8 cellular contexts compared by ENCODE assay signal in the genomic region with DNA sequence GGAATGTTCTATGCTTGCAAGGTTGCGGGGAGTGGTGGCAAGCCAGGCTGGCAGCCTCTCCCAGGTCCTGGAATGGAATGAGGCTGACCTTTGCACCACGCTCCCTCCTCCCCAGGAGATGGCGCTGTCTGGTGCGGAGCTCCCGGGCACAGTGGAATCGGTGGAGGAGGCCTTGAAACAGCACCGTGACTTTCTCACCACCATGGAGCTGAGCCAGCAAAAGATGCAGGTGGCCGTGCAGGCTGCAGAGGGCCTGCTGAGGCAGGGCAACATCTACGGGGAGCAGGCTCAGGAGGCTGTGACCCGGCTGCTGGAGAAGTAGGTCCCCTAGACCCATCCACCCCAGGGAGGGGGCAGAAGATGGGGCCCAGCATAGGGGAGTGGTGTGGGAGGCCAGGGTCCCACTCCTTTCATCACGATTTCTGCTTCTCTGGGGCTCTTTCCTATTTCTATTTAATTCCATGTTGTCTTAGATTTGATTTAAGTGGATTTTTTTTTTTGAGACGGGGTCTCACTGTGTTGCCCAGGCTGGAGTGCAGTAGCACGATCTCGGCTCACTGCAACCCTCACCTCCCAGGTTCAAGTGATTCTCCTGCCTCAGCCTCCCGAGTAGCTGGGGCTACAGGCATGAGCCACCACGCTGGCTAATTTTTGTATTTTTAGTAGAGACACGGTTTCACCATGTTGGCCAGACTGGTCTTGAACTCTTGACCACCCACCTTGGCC. TPM values are rescaled to one million over a fixed set of nuclear protein-coding genes. Genes with fewer than 3 reads are reported as not detected.
A peak's percentile ranks its signal among the peaks of the same experiment; 100 is the strongest.
DNase-seq lines count a peak whose midpoint lies in the region; ATAC-seq and TF ChIP-seq lines count a peak whose summit lies in the region.

No MANE protein-coding gene starts in this region.

- no peaks in the 10 kb centered on the region; the same call in 1 of the 2 replicates for H3K27me3 ChIP-seq in BJ (ENCODE audit: control insufficient read depth, insufficient read depth, low read length)

- H3K36me3 ChIP-seq in BJ (ENCODE audit: control insufficient read depth, insufficient read depth, low read length) = no peaks in the 10 kb centered on the region

- H3K36me3 Mint-ChIP-seq in natural killer cell treated with Interleukin-12 subunit alpha and Interleukin-12 subunit beta and Interleukin-15 and Interleukin-18, amount 100 ng/mL, for 72 hours = no peaks in the 10 kb centered on the region

- TF ChIP-seq CTCF in BJ (IDR thresholded peaks at IDR 0.05; ENCODE audit: insufficient read depth, low read depth, low read length) = peak; percentile 70

- ATAC-seq in natural killer cell treated with Interleukin-12 subunit alpha and Interleukin-12 subunit beta and Interleukin-15 and Interleukin-18, amount 100 ng/mL, for 72 hours = peak; percentile 63 to 68
- no peak for ATAC-seq in GM18861 (IDR thresholded peaks at IDR 0.05; ENCODE audit: unreplicated experiment)
- ATAC-seq in GM19328 (IDR thresholded peaks at IDR 0.05; ENCODE audit: unreplicated experiment) = no peak

- H3K4me1 Mint-ChIP-seq in natural killer cell treated with Interleukin-12 subunit alpha and Interleukin-12 subunit beta and Interleukin-15 and Interleukin-18, amount 100 ng/mL, for 72 hours (ENCODE audit: low read depth in 2 of 2) = peaks cover 0 to 1% of the 10 kb centered on the region in 2 donors

- no peaks in the 10 kb centered on the region for H3K9me3 Mint-ChIP-seq in natural killer cell treated with Interleukin-12 subunit alpha and Interleukin-12 subunit beta and Interleukin-15 and Interleukin-18, amount 100 ng/mL, for 72 hours

- H3K27me3 Mint-ChIP-seq in natural killer cell treated with Interleukin-12 subunit alpha and Interleukin-12 subunit beta and Interleukin-15 and Interleukin-18, amount 100 ng/mL, for 72 hours = peaks cover 8 to 13% of the 10 kb centered on the region in 2 donors

- CTCF ChIA-PET in BJ (lab: Yijun Ruan, JAX) = interaction anchor here (0.8 to 1.8 kb wide), 14 partner anchors 9 to 216 kb away, joined by 3 to 9 read pairs (median 4); no protein-coding TSS in a partner anchor

- DNase-seq in BJ (ENCODE audit: low read depth) (no peak), HCEC 1CT (peak; percentile 35), NCI-H526 (lab: John Stamatoyannopoulos, UW) (peak; percentile 81 to 86), epidermal melanocyte (ENCODE audit: insufficient read length, low spot score) (peak; percentile 54)
- DNase-seq in activated CD4-positive, alpha-beta T cell treated with anti-CD3 and anti-CD28 coated beads, Interleukin-2, amount 50 U/mL, for 1 hour = peak; percentile 38
- no peak for DNase-seq in natural killer cell treated with Interleukin-12 subunit alpha and Interleukin-12 subunit beta and Interleukin-15 and Interleukin-18, amount 100 ng/mL, for 72 hours (ENCODE audit: low spot score)

- no peak overlapping the region for H3K27ac Mint-ChIP-seq in natural killer cell treated with Interleukin-12 subunit alpha and Interleukin-12 subunit beta and Interleukin-15 and Interleukin-18, amount 100 ng/mL, for 72 hours

- POLR2A ChIA-PET in BJ (lab: Charles Lee) = interaction anchor here (0.5 kb wide), 1 partner anchor 36 kb away, joined by 4 read pairs; no protein-coding TSS in a partner anchor

- no peak overlapping the region for H3K4me3 ChIP-seq in BJ (ENCODE audit: low read depth, low read length)

- H3K4me3 Mint-ChIP-seq in natural killer cell treated with Interleukin-12 subunit alpha and Interleukin-12 subunit beta and Interleukin-15 and Interleukin-18, amount 100 ng/mL, for 72 hours = no peak overlapping the region

RNA-seq across cellular contexts. Expression of a gene that starts 53.2 kb away (rescaled TPM):
- 35.5 and 59.0 TPM in 2 replicates for polyA plus RNA-seq in BJ (2011; rRNA removed)
- 46.6 and 74.8 TPM in 2 replicates for polyA minus RNA-seq in BJ (2011; rRNA and poly(A)+ RNA removed)
- total RNA-seq in natural killer cell treated with Interleukin-12 subunit alpha and Interleukin-12 subunit beta and Interleukin-15 and Interleukin-18, amount 100 ng/mL, for 72 hours = 100 to 1,000 TPM; 131 to 149 TPM

RNA-seq across cellular contexts. Expression of a gene that starts 56.7 kb away (rescaled TPM):
- polyA plus RNA-seq in BJ (2011; rRNA removed) = 0.29 and 0.93 TPM in 2 replicates
- polyA minus RNA-seq in BJ (2011; rRNA and poly(A)+ RNA removed) = 0.10 and 0.43 TPM in 2 replicates
- not detected for total RNA-seq in natural killer cell treated with Interleukin-12 subunit alpha and Interleukin-12 subunit beta and Interleukin-15 and Interleukin-18, amount 100 ng/mL, for 72 hours

RNA-seq across cellular contexts. Expression of a gene that starts 57.9 kb away (rescaled TPM):
- polyA plus RNA-seq in BJ (2011; rRNA removed) = 41.5 and 71.4 TPM in 2 replicates
- polyA minus RNA-seq in BJ (2011; rRNA and poly(A)+ RNA removed) = 16.2 and 26.7 TPM in 2 replicates
- 1 to 10 TPM; 4.6 to 5.3 TPM for total RNA-seq in natural killer cell treated with Interleukin-12 subunit alpha and Interleukin-12 subunit beta and Interleukin-15 and Interleukin-18, amount 100 ng/mL, for 72 hours

Comparison
In these comparisons a context has a peak if more than half of its experiments do, and no peak if none do; other contexts are left out.
1. DNase-seq: peak in HCEC 1CT (single experiment), NCI-H526 (2 of 2), activated CD4-positive, alpha-beta T cell treated with anti-CD3 and anti-CD28 coated beads, Interleukin-2, amount 50 U/mL, for 1 hour (single experiment) and epidermal melanocyte (single experiment); none in BJ (single experiment) and natural killer cell treated with Interleukin-12 subunit alpha and Interleukin-12 subunit beta and Interleukin-15 and Interleukin-18, amount 100 ng/mL, for 72 hours (single experiment).
2. ATAC-seq: peak in natural killer cell treated with Interleukin-12 subunit alpha and Interleukin-12 subunit beta and Interleukin-15 and Interleukin-18, amount 100 ng/mL, for 72 hours (2 of 2); none in GM18861 (single experiment) and GM19328 (single experiment).